In genomic region chr14:61543946-61544345, GRCh38 we compare ENCODE assay signal across 14 cellular contexts.
DNase-seq lines count a peak whose midpoint lies in the region; ATAC-seq and TF ChIP-seq lines count a peak whose summit lies in the region.
"Had no signal": no experiment of that assay in that cellular context is flagged by ENCODE, and none has a peak within 500 bp of the region (broad histone marks: within the 10 kb centered on the region; RNA-seq: fewer than 3 reads in every experiment).

No MANE protein-coding gene starts in this region.

- peak overlapping the region; percentile 64 for H3K27ac Mint-ChIP-seq in activated naive CD8-positive, alpha-beta T cell treated with anti-CD3 and anti-CD28 coated beads, Interleukin-2, amount 10 ng/mL, durations not matched to agents 7 days and 5 days
- H3K27ac Mint-ChIP-seq: neural progenitor cell had no signal

- ATAC-seq in activated naive CD8-positive, alpha-beta T cell treated with anti-CD3 and anti-CD28 coated beads, Interleukin-2, amount 10 ng/mL, durations not matched to agents 7 days and 5 days (ENCODE audit: low read depth): no peak
- ATAC-seq in left lung (no peak), GM18861 (IDR thresholded peaks at IDR 0.05; ENCODE audit: unreplicated experiment) (no peak), GM18517 (IDR thresholded peaks at IDR 0.05; ENCODE audit: unreplicated experiment) (no peak)
- ATAC-seq: esophagus mucosa had no signal

- H3K27me3 Mint-ChIP-seq in activated naive CD8-positive, alpha-beta T cell treated with anti-CD3 and anti-CD28 coated beads, Interleukin-2, amount 10 ng/mL, durations not matched to agents 7 days and 5 days: no peaks in the 10 kb centered on the region

- H3K36me3 ChIP-seq in Peyer's patch (peaks cover 0 to 13% (median 0%) of the 10 kb centered on the region in 3 donors), left lung (peaks cover 0 to 24% of the 10 kb centered on the region in 2 donors), stomach smooth muscle (ENCODE audit: control insufficient read depth in 2 of 2, insufficient read depth in 2 of 2, low read length in 2 of 2) (no peaks in the 10 kb centered on the region)
- H3K36me3 ChIP-seq: neural progenitor cell had no signal

- intact Hi-C loops in left lung (cut with DNase I): no loop called here

- H3K4me1 ChIP-seq in Peyer's patch: peaks cover 0 to 7% (median 0%) of the 10 kb centered on the region in 4 donors
- H3K4me1 ChIP-seq in left lung: peaks cover 14 to 59% of the 10 kb centered on the region in 2 donors
- peaks cover 34% of the 10 kb centered on the region for H3K4me1 ChIP-seq in stomach smooth muscle (ENCODE audit: control insufficient read depth, insufficient read depth, low read length)

- no peak for TF ChIP-seq POLR2A in Peyer's patch (IDR thresholded peaks at IDR 0.05)

- H3K27ac ChIP-seq in Peyer's patch (peak overlapping the region; percentile 1 to 67 (median 36)), left lung (peak overlapping the region; percentile 66), stomach smooth muscle (ENCODE audit: low read length) (peak overlapping the region; percentile 64)
- H3K27ac ChIP-seq: neural progenitor cell had no signal

- H3K9me3 ChIP-seq in Peyer's patch (no peaks in the 10 kb centered on the region), left lung (no peaks in the 10 kb centered on the region), stomach smooth muscle (ENCODE audit: control insufficient read depth in 2 of 2, low read length in 2 of 2) (no peaks in the 10 kb centered on the region)

- POLR2A ChIA-PET in activated naive CD8-positive, alpha-beta T cell treated with anti-CD3 and anti-CD28 coated beads, Interleukin-2, amount 10 ng/mL, durations not matched to agents 7 days and 5 days (lab: Charles Lee): no interaction called here

- H3K27me3 ChIP-seq in Peyer's patch: no peaks in the 10 kb centered on the region
- no peaks in the 10 kb centered on the region for H3K27me3 ChIP-seq in left lung
- H3K27me3 ChIP-seq in stomach smooth muscle (ENCODE audit: control insufficient read depth in 1 of 2, insufficient read depth in 2 of 2, low read length in 2 of 2): no peaks in the 10 kb centered on the region
- H3K27me3 ChIP-seq: neural progenitor cell had no signal

- H3K4me3 Mint-ChIP-seq in activated naive CD8-positive, alpha-beta T cell treated with anti-CD3 and anti-CD28 coated beads, Interleukin-2, amount 10 ng/mL, durations not matched to agents 7 days and 5 days: no peak overlapping the region
- H3K4me3 Mint-ChIP-seq: neural progenitor cell had no signal

- no peak overlapping the region for H3K9ac ChIP-seq in stomach smooth muscle (ENCODE audit: low read length in 2 of 2)
- H3K9ac ChIP-seq: neural progenitor cell had no signal

- H3K36me3 Mint-ChIP-seq in activated naive CD8-positive, alpha-beta T cell treated with anti-CD3 and anti-CD28 coated beads, Interleukin-2, amount 10 ng/mL, durations not matched to agents 7 days and 5 days: peaks cover 59% of the 10 kb centered on the region
- H3K36me3 Mint-ChIP-seq: neural progenitor cell had no signal

- no peak for DNase-seq in Peyer's patch
- no peak for DNase-seq in activated naive CD8-positive, alpha-beta T cell treated with anti-CD3 and anti-CD28 coated beads, Interleukin-2, amount 10 ng/mL, durations not matched to agents 7 days and 5 days
- no peak for DNase-seq in left lung
- DNase-seq in NCI-H524 treated with DMSO at 0.1 percent for 48 hours (lab: John Stamatoyannopoulos, UW): no peak
- DNase-seq: COR-L47; NCI-H345; stimulated activated CD4-positive, alpha-beta T cell treated with anti-CD3 and anti-CD28 coated beads, Interleukin-15, amount 100 ng/mL, for 24 hours; stimulated activated CD8-positive, alpha-beta memory T cell treated with anti-CD3 and anti-CD28 coated beads, Interleukin-4, amount 100 ng/mL, for 48 hours; T-helper 2 cell had no signal

- TF ChIP-seq CTCF in Peyer's patch (IDR thresholded peaks at IDR 0.05) (no peak), left lung (IDR thresholded peaks at IDR 0.05) (no peak)

- peaks cover 24% of the 10 kb centered on the region for H3K4me1 Mint-ChIP-seq in activated naive CD8-positive, alpha-beta T cell treated with anti-CD3 and anti-CD28 coated beads, Interleukin-2, amount 10 ng/mL, durations not matched to agents 7 days and 5 days

- no peak overlapping the region for H3K4me3 ChIP-seq in Peyer's patch
- no peak overlapping the region for H3K4me3 ChIP-seq in left lung
- no peak overlapping the region for H3K4me3 ChIP-seq in stomach smooth muscle (ENCODE audit: low read length in 2 of 2)
- H3K4me3 ChIP-seq: neural progenitor cell had no signal

- no peaks in the 10 kb centered on the region for H3K9me3 Mint-ChIP-seq in activated naive CD8-positive, alpha-beta T cell treated with anti-CD3 and anti-CD28 coated beads, Interleukin-2, amount 10 ng/mL, durations not matched to agents 7 days and 5 days
- H3K9me3 Mint-ChIP-seq: neural progenitor cell had no signal
